In genomic region chr12:50214018-50214417, GRCh38 we compare ENCODE assay signal across 17 cellular contexts. TPM values are rescaled to one million over a fixed set of nuclear protein-coding genes. Genes with fewer than 3 reads are reported as not detected.
DNase-seq lines count a peak whose midpoint lies in the region; ATAC-seq and TF ChIP-seq lines count a peak whose summit lies in the region.
"Had no signal": no experiment of that assay in that cellular context is flagged by ENCODE, and none has a peak within 500 bp of the region (broad histone marks: within the 10 kb centered on the region; RNA-seq: fewer than 3 reads in every experiment).

No MANE protein-coding gene starts in this region.

- no peak for ATAC-seq in activated T-cell treated with anti-CD3 and anti-CD28 coated beads, Interleukin-2, amount 50 U/mL, for 72 hours (replicated peaks in 1 of 2)

- peak overlapping the region; percentile 72 for H3K27ac Mint-ChIP-seq in activated T-cell treated with anti-CD3 and anti-CD28 coated beads, Interleukin-2, amount 50 U/mL, for 72 hours
- H3K27ac Mint-ChIP-seq in chondrocyte (ENCODE audit: unreplicated experiment) (peak overlapping the region; percentile 2), nephron (peak overlapping the region in 2 of 3 experiments; percentile 35 to 57)

- H3K79me2 ChIP-seq in OCI-LY7 (ENCODE audit: insufficient read depth, low read depth, low read length), result peaks cover 53% of the 10 kb centered on the region

- H3K36me3 Mint-ChIP-seq in activated T-cell treated with anti-CD3 and anti-CD28 coated beads, Interleukin-2, amount 50 U/mL, for 72 hours (ENCODE audit: insufficient read depth in 2 of 2), result peaks cover 6 to 24% of the 10 kb centered on the region in 2 donors
- H3K36me3 Mint-ChIP-seq in chondrocyte (ENCODE audit: low read depth) (peaks cover 8% of the 10 kb centered on the region), nephron (ENCODE audit: low read depth) (peaks cover 22% of the 10 kb centered on the region)

- no peak for DNase-seq in activated T-cell treated with anti-CD3 and anti-CD28 coated beads, Interleukin-2, amount 50 U/mL, for 72 hours
- DNase-seq in activated T-cell treated with anti-CD3 and anti-CD28 coated beads, Interleukin-2, amount 50 U/mL, for 1 hour, result no peak
- DNase-seq in OCI-LY7 (ENCODE audit: low spot score) (no peak), chondrocyte (ENCODE audit: low spot score) (no peak), G401 (ENCODE audit: low spot score) (no peak), GM19238 (ENCODE audit: insufficient read length, low spot score) (no peak)
- DNase-seq in activated CD4-positive, alpha-beta T cell treated with anti-CD3 and anti-CD28 coated beads for 1 hour, result no peak
- DNase-seq: activated CD8-positive, alpha-beta memory T cell treated with anti-CD3 and anti-CD28 coated beads for 24 hours; activated gamma-delta T cell; colonic mucosa; glutamatergic neuron; NCI-H1417; NCI-H774 had no signal

- H4K20me1 ChIP-seq in OCI-LY7 (ENCODE audit: insufficient read depth, low read length), result no peaks in the 10 kb centered on the region

- peaks cover 72% of the 10 kb centered on the region for H3K4me1 Mint-ChIP-seq in activated T-cell treated with anti-CD3 and anti-CD28 coated beads, Interleukin-2, amount 50 U/mL, for 72 hours (ENCODE audit: low read depth)
- H3K4me1 Mint-ChIP-seq in chondrocyte (ENCODE audit: low read depth) (peaks cover 56% of the 10 kb centered on the region), nephron (peaks cover 43% of the 10 kb centered on the region)

- no peak overlapping the region for H2AFZ ChIP-seq in OCI-LY7 (ENCODE audit: low read length)

- H3K4me3 ChIP-seq in OCI-LY7 (ENCODE audit: low read depth, low read length, poor library complexity, severe bottlenecking), result peak overlapping the region; percentile 30
- H3K4me3 ChIP-seq: colonic mucosa, right atrium auricular region, vagina had no signal

- CTCF ChIA-PET in OCI-LY7 (lab: Charles Lee; ENCODE audit: unreplicated experiment), result no interaction called here

- no peak for TF ChIP-seq CTCF in OCI-LY7 (conservative IDR thresholded peaks at IDR 0.05; ENCODE audit: low read length)
- no peak for TF ChIP-seq CTCF in chondrocyte (IDR thresholded peaks at IDR 0.05)
- TF ChIP-seq CTCF in nephron (IDR thresholded peaks at IDR 0.05; ENCODE audit: unreplicated experiment in 3 of 3), result no peak

- no TSS peak for BruUV-seq in OCI-LY7 (replicated peaks; lab: Mats Ljungman, UMichigan)

- H3K4me3 Mint-ChIP-seq in activated T-cell treated with anti-CD3 and anti-CD28 coated beads, Interleukin-2, amount 50 U/mL, for 72 hours, result peak overlapping the region; percentile 50 to 76
- H3K4me3 Mint-ChIP-seq in chondrocyte (ENCODE audit: unreplicated experiment) (no peak overlapping the region), nephron (no peak overlapping the region)

- peak overlapping the region; percentile 21 for H3K27ac ChIP-seq in OCI-LY7 (ENCODE audit: low read depth, low read length, poor library complexity, severe bottlenecking)
- H3K27ac ChIP-seq: colonic mucosa, right atrium auricular region, vagina, VCaP had no signal

- no peaks in the 10 kb centered on the region for H3K27me3 Mint-ChIP-seq in activated T-cell treated with anti-CD3 and anti-CD28 coated beads, Interleukin-2, amount 50 U/mL, for 72 hours (ENCODE audit: low read depth)
- H3K27me3 Mint-ChIP-seq in chondrocyte (ENCODE audit: low read depth) (no peaks in the 10 kb centered on the region), nephron (ENCODE audit: low read depth) (no peaks in the 10 kb centered on the region)

- H3K9me3 ChIP-seq in OCI-LY7 (ENCODE audit: low read length), result no peaks in the 10 kb centered on the region
- H3K9me3 ChIP-seq: colonic mucosa, right atrium auricular region, vagina had no signal

- H3K36me3 ChIP-seq in OCI-LY7 (ENCODE audit: insufficient read depth, low read length), result peaks cover 16% of the 10 kb centered on the region
- H3K36me3 ChIP-seq: colonic mucosa, right atrium auricular region, vagina had no signal

- in situ Hi-C loops in G401 (cut with HindIII; ENCODE audit: low sequenced_read_pairs), result no loop called here

- H3K9me2 ChIP-seq in OCI-LY7 (ENCODE audit: insufficient read depth, low read length), result no peaks in the 10 kb centered on the region

- intact Hi-C loops in OCI-LY7 (cut with micrococcal nuclease; ENCODE audit: unreplicated experiment), result no loop called here

- POLR2A ChIA-PET in OCI-LY7 (lab: Charles Lee), result interaction anchor here (2.6 to 6.2 kb wide), 2 partner anchors 8 to 41 kb away, joined by 6 to 50 read pairs; no protein-coding TSS in a partner anchor

- H3K9me3 Mint-ChIP-seq in activated T-cell treated with anti-CD3 and anti-CD28 coated beads, Interleukin-2, amount 50 U/mL, for 72 hours, result no peaks in the 10 kb centered on the region
- H3K9me3 Mint-ChIP-seq in chondrocyte (ENCODE audit: low read depth), result no peaks in the 10 kb centered on the region
- H3K9me3 Mint-ChIP-seq in nephron, result no peaks in the 10 kb centered on the region

- peak overlapping the region; percentile 70 for H3K4me2 ChIP-seq in OCI-LY7 (ENCODE audit: low read length)

- peaks cover 39% of the 10 kb centered on the region for H3K4me1 ChIP-seq in OCI-LY7 (ENCODE audit: insufficient read depth, low read length, poor library complexity, severe bottlenecking)
- H3K4me1 ChIP-seq: colonic mucosa had no signal

RNA-seq across cellular contexts. Expression of gene CERS5, which starts 46.8 kb away (rescaled TPM):
- 10 to 100 TPM; 82.5 to 87.6 TPM for total RNA-seq in activated T-cell treated with anti-CD3 and anti-CD28 coated beads, Interleukin-2, amount 50 U/mL, for 72 hours
- 27.6 and 28.6 TPM in 2 replicates for total RNA-seq in OCI-LY7 (2014; rRNA removed; shearing (Covaris generic))
- total RNA-seq in OCI-LY7 (2022) (36.9 and 42.3 TPM in 2 replicates), chondrocyte (77.2 to 81.3 TPM (median 80.9 TPM) in 3 replicates)
- 51.0 and 56.0 TPM in 2 replicates for total RNA-seq in G401 (2014; rRNA removed; shearing (Covaris generic))

Comparison
In these comparisons a context has a peak if more than half of its experiments do, and no peak if none do; other contexts are left out.
1. H3K27ac Mint-ChIP-seq: peak in every context shown above with its lines; median percentile 72 in activated T-cell treated with anti-CD3 and anti-CD28 coated beads, Interleukin-2, amount 50 U/mL, for 72 hours; 46 in nephron; 2 in chondrocyte.
2. H3K4me3 Mint-ChIP-seq: peak in activated T-cell treated with anti-CD3 and anti-CD28 coated beads, Interleukin-2, amount 50 U/mL, for 72 hours (2 of 2); none in chondrocyte (single experiment) and nephron (0 of 3).